Comparison of ENCODE assay signal across 8 cellular contexts in genomic region chr17:28747046-28747691, GRCh38. TPM values are rescaled to one million over a fixed set of nuclear protein-coding genes. Genes with fewer than 3 reads are reported as not detected.
DNase-seq lines count a peak whose midpoint lies in the region; ATAC-seq and TF ChIP-seq lines count a peak whose summit lies in the region.

No MANE protein-coding gene starts in this region.

- peaks cover 62% of the 10 kb centered on the region for H3K4me1 ChIP-seq in left ventricle myocardium inferior
- H3K4me1 ChIP-seq in effector memory CD4-positive, alpha-beta T cell (ENCODE audit: control insufficient read depth, insufficient read depth, low read length, poor library complexity, severe bottlenecking) = peaks cover 28% of the 10 kb centered on the region
- peaks cover 36% of the 10 kb centered on the region for H3K4me1 ChIP-seq in CD8-positive, alpha-beta memory T cell (ENCODE audit: insufficient read depth, low read length)

- POLR2A ChIA-PET in CD8-positive, alpha-beta memory T cell (lab: Charles Lee) = interaction anchor here (1.3 to 9.2 kb wide), 2 partner anchors 20 to 35 kb away, joined by 3 to 128 read pairs; partner anchors contain the start of genes NEK8, PROCA1 and TLCD1

- H3K4me3 Mint-ChIP-seq in CD8-positive, alpha-beta memory T cell = peak overlapping the region in 1 of 7 donors; percentile 22

- H3K27ac Mint-ChIP-seq in CD8-positive, alpha-beta memory T cell = peak overlapping the region in 2 of 8 donors; percentile 8 to 58

- peaks cover 13% of the 10 kb centered on the region for H3K36me3 ChIP-seq in left ventricle myocardium inferior
- H3K36me3 ChIP-seq in effector memory CD4-positive, alpha-beta T cell (ENCODE audit: control insufficient read depth, insufficient read depth, low read length) = peaks cover 10% of the 10 kb centered on the region
- no peaks in the 10 kb centered on the region for H3K36me3 ChIP-seq in CD8-positive, alpha-beta memory T cell (ENCODE audit: insufficient read depth, low read length)

- H3K27ac ChIP-seq in left ventricle myocardium inferior (replicated peaks) = peak overlapping the region; percentile 30
- peak overlapping the region; percentile 98 for H3K27ac ChIP-seq in caudate nucleus (ENCODE audit: low read depth, low read length)
- H3K27ac ChIP-seq in effector memory CD4-positive, alpha-beta T cell (ENCODE audit: insufficient read depth, low read length, poor library complexity, severe bottlenecking) = no peak overlapping the region
- no peak overlapping the region for H3K27ac ChIP-seq in CD8-positive, alpha-beta memory T cell (ENCODE audit: low read depth, low read length)

- CTCF ChIA-PET in CD8-positive, alpha-beta memory T cell (lab: Charles Lee) = interaction anchor here (2.2 to 17.0 kb wide), 2 partner anchors 16 to 22 kb away, joined by 7 to 579 read pairs; partner anchors contain the start of genes NEK8, RPL23A and TLCD1

- no peak for ATAC-seq in Right ventricle myocardium inferior
- no peak for ATAC-seq in HG03378 (IDR thresholded peaks at IDR 0.05; ENCODE audit: unreplicated experiment)

- H3K36me3 Mint-ChIP-seq in CD8-positive, alpha-beta memory T cell = peaks cover 0 to 26% (median 0%) of the 10 kb centered on the region in 3 donors

- H3K9me3 Mint-ChIP-seq in CD8-positive, alpha-beta memory T cell = no peaks in the 10 kb centered on the region

- no peaks in the 10 kb centered on the region for H3K27me3 ChIP-seq in left ventricle myocardium inferior (ENCODE audit: low read depth)
- H3K27me3 ChIP-seq in effector memory CD4-positive, alpha-beta T cell (replicated peaks; ENCODE audit: control insufficient read depth, insufficient read depth, low read length, poor library complexity, severe bottlenecking) = no peaks in the 10 kb centered on the region
- H3K27me3 ChIP-seq in CD8-positive, alpha-beta memory T cell (ENCODE audit: insufficient read depth, low read length, poor library complexity, severe bottlenecking) = no peaks in the 10 kb centered on the region

- DNase-seq in left ventricle myocardium inferior (no peak), Right ventricle myocardium inferior (ENCODE audit: missing footprints) (no peak), caudate nucleus (lab: John Stamatoyannopoulos, UW) (peak in 51 of 61 donors; percentile 11 to 85 (median 61)), mucosa of gallbladder (ENCODE audit: low spot score) (peak; percentile 76), GM20000 (ENCODE audit: low spot score) (no peak)
- DNase-seq in effector memory CD4-positive, alpha-beta T cell = no peak
- DNase-seq in CD8-positive, alpha-beta memory T cell = no peak

- H3K9me3 ChIP-seq in left ventricle myocardium inferior (replicated peaks) = no peaks in the 10 kb centered on the region
- no peaks in the 10 kb centered on the region for H3K9me3 ChIP-seq in effector memory CD4-positive, alpha-beta T cell (ENCODE audit: control insufficient read depth, low read length)
- H3K9me3 ChIP-seq in CD8-positive, alpha-beta memory T cell (ENCODE audit: low read length) = no peaks in the 10 kb centered on the region

- H3K4me3 ChIP-seq in left ventricle myocardium inferior = no peak overlapping the region
- H3K4me3 ChIP-seq in effector memory CD4-positive, alpha-beta T cell (ENCODE audit: insufficient read depth, low read depth, low read length, poor library complexity, severe bottlenecking) = no peak overlapping the region
- no peak overlapping the region for H3K4me3 ChIP-seq in CD8-positive, alpha-beta memory T cell (ENCODE audit: low read length)

- intact Hi-C loops in left ventricle myocardium inferior (cut with micrococcal nuclease) = no loop called here
- intact Hi-C loops in Right ventricle myocardium inferior (cut with DNase I) = no loop called here

- peaks cover 3 to 34% (median 17%) of the 10 kb centered on the region in 3 donors for H3K4me1 Mint-ChIP-seq in CD8-positive, alpha-beta memory T cell

- TF ChIP-seq CTCF in left ventricle myocardium inferior (IDR thresholded peaks at IDR 0.05; ENCODE audit: borderline replicate concordance) = no peak
- TF ChIP-seq CTCF in GM20000 (IDR thresholded peaks at IDR 0.05; ENCODE audit: extremely low read depth, missing control alignments) = no peak

- no peaks in the 10 kb centered on the region for H3K27me3 Mint-ChIP-seq in CD8-positive, alpha-beta memory T cell

RNA-seq across cellular contexts. Expression of gene TRAF4, which starts 3.4 kb away (rescaled TPM):
- 3.5 TPM for total RNA-seq in left ventricle myocardium inferior
- total RNA-seq in Right ventricle myocardium inferior = 3.8 TPM
- 115 TPM for total RNA-seq in mucosa of gallbladder
- 100 to 1,000 TPM; 176 to 182 TPM for total RNA-seq in CD8-positive, alpha-beta memory T cell
- polyA plus RNA-seq in CD8-positive, alpha-beta memory T cell = 2.7 TPM

RNA-seq across cellular contexts. Expression of gene NEK8, which starts 18.6 kb away (rescaled TPM):
- 1.4 TPM for total RNA-seq in left ventricle myocardium inferior
- total RNA-seq in Right ventricle myocardium inferior = 0.60 TPM
- 8.1 TPM for total RNA-seq in mucosa of gallbladder
- 1 to 10 TPM; 8.0 to 8.8 TPM for total RNA-seq in CD8-positive, alpha-beta memory T cell
- 2.5 TPM for polyA plus RNA-seq in CD8-positive, alpha-beta memory T cell

RNA-seq across cellular contexts. Expression of gene TLCD1, which starts 21.1 kb away (rescaled TPM):
- total RNA-seq in left ventricle myocardium inferior = 3.1 TPM
- 2.4 TPM for total RNA-seq in Right ventricle myocardium inferior
- 6.3 TPM for total RNA-seq in mucosa of gallbladder
- total RNA-seq in CD8-positive, alpha-beta memory T cell = 10 to 100 TPM; 36.5 to 38.9 TPM
- polyA plus RNA-seq in CD8-positive, alpha-beta memory T cell = not detected

RNA-seq across cellular contexts. Expression of gene RPL23A, which starts 27.4 kb away (rescaled TPM):
- 840 TPM for total RNA-seq in left ventricle myocardium inferior
- total RNA-seq in Right ventricle myocardium inferior = 945 TPM
- 1,157 TPM for total RNA-seq in mucosa of gallbladder
- 1,000 to 10,000 TPM; 2,670 to 2,692 TPM for total RNA-seq in CD8-positive, alpha-beta memory T cell
- 5,358 TPM for polyA plus RNA-seq in CD8-positive, alpha-beta memory T cell

RNA-seq across cellular contexts. Expression of gene RAB34, which starts 29.5 kb away (rescaled TPM):
- total RNA-seq in left ventricle myocardium inferior (13.1 TPM), Right ventricle myocardium inferior (16.2 TPM), mucosa of gallbladder (70.2 TPM)
- total RNA-seq in CD8-positive, alpha-beta memory T cell = 1 to 10 TPM; 7.9 to 8.3 TPM
- polyA plus RNA-seq in CD8-positive, alpha-beta memory T cell = 2.6 TPM

Comparison
In these comparisons a context has a peak if more than half of its experiments do, and no peak if none do; other contexts are left out.
1. DNase-seq: peak in caudate nucleus (51 of 61) and mucosa of gallbladder (single experiment); none in left ventricle myocardium inferior (single experiment), Right ventricle myocardium inferior (single experiment), GM20000 (single experiment), effector memory CD4-positive, alpha-beta T cell (0 of 3) and CD8-positive, alpha-beta memory T cell (0 of 5).
2. H3K27ac ChIP-seq: peak in left ventricle myocardium inferior (single experiment) and caudate nucleus (single experiment); none in effector memory CD4-positive, alpha-beta T cell (single experiment) and CD8-positive, alpha-beta memory T cell (single experiment).
3. RNA of gene TRAF4, which starts 3.4 kb away (total RNA-seq): 176 to 182 TPM in CD8-positive, alpha-beta memory T cell and 115 TPM in mucosa of gallbladder (single experiment); 3.8 TPM in Right ventricle myocardium inferior (single experiment) and 3.5 TPM in left ventricle myocardium inferior (single experiment); every median in the first group is over 10 times any median in the second.